ENCODE assay signal across 8 cellular contexts in genomic region chr1:2587071-2587859, GRCh38. TPM values are rescaled to one million over a fixed set of nuclear protein-coding genes. Genes with fewer than 3 reads are reported as not detected.
DNase-seq lines count a peak whose midpoint lies in the region; ATAC-seq, FAIRE-seq and TF ChIP-seq lines count a peak whose summit lies in the region.

No MANE protein-coding gene starts in this region.

- peaks cover 21 to 47% (median 26%) of the 10 kb centered on the region in 3 donors for H3K4me1 Mint-ChIP-seq in CD8-positive, alpha-beta memory T cell
- H3K4me1 Mint-ChIP-seq in HFFc6 (ENCODE audit: low read depth): peaks cover 11% of the 10 kb centered on the region; the same call in 1 of the 2 replicates

- peaks cover 0 to 22% (median 0%) of the 10 kb centered on the region in 3 donors for H3K36me3 Mint-ChIP-seq in CD8-positive, alpha-beta memory T cell
- no peaks in the 10 kb centered on the region for H3K36me3 Mint-ChIP-seq in HFFc6 (ENCODE audit: low read depth)

- no peaks in the 10 kb centered on the region for H3K27me3 Mint-ChIP-seq in CD8-positive, alpha-beta memory T cell
- peaks cover 4% of the 10 kb centered on the region for H3K27me3 Mint-ChIP-seq in HFFc6 (ENCODE audit: insufficient read depth)

- H3K27ac ChIP-seq in CD8-positive, alpha-beta memory T cell (ENCODE audit: low read depth, low read length): no peak overlapping the region
- H3K27ac ChIP-seq in WERI-Rb-1: peak overlapping the region; percentile 88
- peak overlapping the region; percentile 92 to 99 (median 98) for H3K27ac ChIP-seq in esophagus muscularis mucosa (replicated peaks in 1 of 4)
- peak overlapping the region in 3 of 4 donors; percentile 41 to 95 (median 46) for H3K27ac ChIP-seq in pancreas

- 15% methylated on average over 15 of the region's 52 CpGs for WGBS in esophagus muscularis mucosa
- 13 to 21% methylated on average over 34 to 52 of the region's 52 CpGs for WGBS in pancreas, 2 donors

- no peaks in the 10 kb centered on the region for H3K9me3 ChIP-seq in CD8-positive, alpha-beta memory T cell (ENCODE audit: low read length)
- H3K9me3 ChIP-seq in WERI-Rb-1 (ENCODE audit: severe bottlenecking) (no peaks in the 10 kb centered on the region), esophagus muscularis mucosa (no peaks in the 10 kb centered on the region), pancreas (no peaks in the 10 kb centered on the region)

- peak in 1 of 5 donors; percentile 44 for DNase-seq in CD8-positive, alpha-beta memory T cell
- DNase-seq in HFFc6: no peak
- peak; percentile 24 for DNase-seq in WERI-Rb-1
- DNase-seq in esophagus muscularis mucosa (ENCODE audit: extremely low spot score): no peak
- peak in 3 of 6 donors; percentile 61 to 89 (median 75) for DNase-seq in pancreas
- no peak for DNase-seq in omental fat pad (ENCODE audit: low spot score)

- POLR2A ChIA-PET in CD8-positive, alpha-beta memory T cell (lab: Charles Lee): interaction anchor here (0.6 to 4.3 kb wide), 6 partner anchors 30 to 279 kb away, joined by 3 to 48 read pairs (median 5); partner anchors contain the start of genes MORN1, PANK4 and RER1

- CTCF ChIA-PET in CD8-positive, alpha-beta memory T cell (lab: Charles Lee): interaction anchor here (1.5 to 3.9 kb wide), 4 partner anchors 10 to 61 kb away, joined by 4 to 33 read pairs (median 11); partner anchors contain the start of gene PANK4

- no peak for TF ChIP-seq CTCF in HFFc6 (IDR thresholded peaks at IDR 0.05)
- no peak for TF ChIP-seq CTCF in WERI-Rb-1 (IDR thresholded peaks at IDR 0.05; ENCODE audit: low read depth, low read length)
- no peak for TF ChIP-seq CTCF in esophagus muscularis mucosa (IDR thresholded peaks at IDR 0.05)
- no peak for TF ChIP-seq CTCF in pancreas (IDR thresholded peaks at IDR 0.05)
- no peak for TF ChIP-seq CTCF in omental fat pad (IDR thresholded peaks at IDR 0.05)

- TF ChIP-seq EP300 in esophagus muscularis mucosa (IDR thresholded peaks at IDR 0.05): no peak

- ATAC-seq in pancreas (peak in 1 of 4 donors; percentile 7), HG02981 (IDR thresholded peaks at IDR 0.05; ENCODE audit: unreplicated experiment) (no peak), GM21528 (IDR thresholded peaks at IDR 0.05; ENCODE audit: low FRiP score, unreplicated experiment) (no peak), omental fat pad (ENCODE audit: low FRiP score) (no peak)

- H3K9me3 Mint-ChIP-seq in CD8-positive, alpha-beta memory T cell: no peaks in the 10 kb centered on the region
- H3K9me3 Mint-ChIP-seq in HFFc6: no peaks in the 10 kb centered on the region

- peak overlapping the region; percentile 71 to 99 (median 93) for H3K4me3 Mint-ChIP-seq in CD8-positive, alpha-beta memory T cell
- peak overlapping the region; percentile 81 for H3K4me3 Mint-ChIP-seq in HFFc6

- H3K36me3 ChIP-seq in CD8-positive, alpha-beta memory T cell (ENCODE audit: insufficient read depth, low read length): no peaks in the 10 kb centered on the region
- H3K36me3 ChIP-seq in WERI-Rb-1 (no peaks in the 10 kb centered on the region), esophagus muscularis mucosa (peaks cover 0 to 19% (median 10%) of the 10 kb centered on the region in 4 donors), pancreas (no peaks in the 10 kb centered on the region)

- H3K4me1 ChIP-seq in CD8-positive, alpha-beta memory T cell (ENCODE audit: insufficient read depth, low read length): peaks cover 34% of the 10 kb centered on the region
- peaks cover 22 to 49% (median 40%) of the 10 kb centered on the region in 4 donors for H3K4me1 ChIP-seq in esophagus muscularis mucosa
- H3K4me1 ChIP-seq in pancreas: peaks cover 0 to 17% (median 13%) of the 10 kb centered on the region in 3 donors

- peak overlapping the region in 2 of 8 donors; percentile 38 to 95 for H3K27ac Mint-ChIP-seq in CD8-positive, alpha-beta memory T cell
- no peak overlapping the region for H3K27ac Mint-ChIP-seq in HFFc6

- TF ChIP-seq POLR2A in esophagus muscularis mucosa (IDR thresholded peaks at IDR 0.05; ENCODE audit: low read depth): no peak

- H3K27me3 ChIP-seq in CD8-positive, alpha-beta memory T cell (ENCODE audit: insufficient read depth, low read length, poor library complexity, severe bottlenecking): no peaks in the 10 kb centered on the region
- no peaks in the 10 kb centered on the region for H3K27me3 ChIP-seq in WERI-Rb-1 (ENCODE audit: insufficient read depth, low read depth, severe bottlenecking)
- no peaks in the 10 kb centered on the region for H3K27me3 ChIP-seq in esophagus muscularis mucosa
- no peaks in the 10 kb centered on the region for H3K27me3 ChIP-seq in pancreas

- intact Hi-C loops in esophagus muscularis mucosa (cut with DNase I) (loop anchor here (2.0 kb wide), 1 partner anchor 56 kb away; no protein-coding TSS in a partner anchor), pancreas (cut with DNase I) (no loop called here)

- peak overlapping the region; percentile 94 for H3K4me3 ChIP-seq in CD8-positive, alpha-beta memory T cell (ENCODE audit: low read length)
- peak overlapping the region; percentile 82 for H3K4me3 ChIP-seq in WERI-Rb-1 (ENCODE audit: low read depth, low read length)
- H3K4me3 ChIP-seq in esophagus muscularis mucosa: peak overlapping the region; percentile 82 to 95 (median 88)
- H3K4me3 ChIP-seq in pancreas: peak overlapping the region; percentile 59 to 80 (median 69)

- FAIRE-seq in pancreas (lab: Jason Lieb, UNC): no peak

RNA-seq across cellular contexts. Expression of gene PRXL2B, which starts 0.7 kb away (rescaled TPM):
- 10 to 100 TPM; 41.3 to 45.5 TPM for total RNA-seq in CD8-positive, alpha-beta memory T cell
- polyA plus RNA-seq in CD8-positive, alpha-beta memory T cell: 23.2 TPM
- 10 to 100 TPM; 27.1 to 38.9 (median 34.7) TPM for total RNA-seq in HFFc6 (2021; fragmentation: NEBNext Ultra II Directional; extraction: Animal tissue kit (Norgen Biotek cat#: 25700))
- total RNA-seq in esophagus muscularis mucosa (10 to 100 TPM in 3 of 4 donors, 1 to 10 TPM in 1; 7.9 to 18.8 (median 14.8) TPM), pancreas (10 to 100 TPM in 4 of 6 donors, 1 to 10 TPM in 2; 3.3 to 16.4 (median 10.8) TPM), omental fat pad (10 to 100 TPM in 2 of 4 donors, 1 to 10 TPM in 2; 7.1 to 19.2 (median 8.8) TPM)
- polyA plus RNA-seq in pancreas: 10 to 100 TPM; 12.1 to 13.4 TPM

RNA-seq across cellular contexts. Expression of gene TNFRSF14, which starts 31.1 kb away (rescaled TPM):
- 100 to 1,000 TPM; 164 to 168 TPM for total RNA-seq in CD8-positive, alpha-beta memory T cell
- polyA plus RNA-seq in CD8-positive, alpha-beta memory T cell: 51.6 TPM
- 10 to 100 TPM in 4 of 6 experiments, 1 to 10 TPM in 2; 7.4 to 14.2 (median 11.5) TPM for total RNA-seq in HFFc6 (2021; fragmentation: NEBNext Ultra II Directional; extraction: Animal tissue kit (Norgen Biotek cat#: 25700))
- total RNA-seq in esophagus muscularis mucosa (10 to 100 TPM; 26.2 to 49.2 (median 42.5) TPM), pancreas (10 to 100 TPM; 10.3 to 37.2 (median 19.0) TPM), omental fat pad (100 to 1,000 TPM in 1 of 4 donors, 10 to 100 TPM in 3; 26.6 to 108 (median 41.5) TPM)
- 100 to 1,000 TPM; 120 to 124 TPM for polyA plus RNA-seq in pancreas

RNA-seq across cellular contexts. Expression of gene MMEL1, which starts 45.6 kb away (rescaled TPM):
- total RNA-seq in CD8-positive, alpha-beta memory T cell: under 1 TPM in 1 of 2 experiments, not detected in 1; 0.44 TPM
- 6.8 TPM for polyA plus RNA-seq in CD8-positive, alpha-beta memory T cell
- total RNA-seq in HFFc6 (2021; fragmentation: NEBNext Ultra II Directional; extraction: Animal tissue kit (Norgen Biotek cat#: 25700)): not detected
- 1 to 10 TPM in 1 of 4 donors, under 1 TPM in 2, not detected in 1; 0.78 to 1.7 (median 0.80) TPM for total RNA-seq in esophagus muscularis mucosa
- 1 to 10 TPM in 5 of 6 donors, under 1 TPM in 1; 0.39 to 3.1 (median 2.2) TPM for total RNA-seq in pancreas
- 1 to 10 TPM; 7.6 to 8.7 TPM for polyA plus RNA-seq in pancreas
- 1 to 10 TPM in 3 of 4 donors, not detected in 1; 1.6 to 2.4 (median 1.6) TPM for total RNA-seq in omental fat pad

RNA-seq across cellular contexts. Expression of gene HES5, which starts 57.2 kb away (rescaled TPM):
- total RNA-seq in CD8-positive, alpha-beta memory T cell: not detected
- polyA plus RNA-seq in CD8-positive, alpha-beta memory T cell: not detected
- total RNA-seq in HFFc6 (2021; fragmentation: NEBNext Ultra II Directional; extraction: Animal tissue kit (Norgen Biotek cat#: 25700)): under 1 TPM in 5 of 6 experiments, not detected in 1; 0.28 to 0.57 (median 0.36) TPM
- total RNA-seq in esophagus muscularis mucosa: under 1 TPM in 2 of 4 donors, not detected in 2; 0.19 to 0.33 TPM
- under 1 TPM in 3 of 6 donors, not detected in 3; 0.12 to 0.25 (median 0.19) TPM for total RNA-seq in pancreas
- under 1 TPM in 1 of 2 donors, not detected in 1; 0.07 TPM for polyA plus RNA-seq in pancreas
- not detected for total RNA-seq in omental fat pad
